Comparison of ENCODE assay signal across 8 cellular contexts in genomic region chr4:103018391-103019318, GRCh38. TPM values are rescaled to one million over a fixed set of nuclear protein-coding genes. Genes with fewer than 3 reads are reported as not detected.
DNase-seq lines count a peak whose midpoint lies in the region; ATAC-seq and TF ChIP-seq lines count a peak whose summit lies in the region.

No MANE protein-coding gene starts in this region.

- H3K36me3 ChIP-seq in breast epithelium: no peaks in the 10 kb centered on the region
- no peaks in the 10 kb centered on the region for H3K36me3 ChIP-seq in thyroid gland

- intact Hi-C loops in breast epithelium (cut with DNase I; ENCODE audit: low total_unique reads) (no loop called here), thyroid gland (cut with DNase I) (no loop called here)

- TF ChIP-seq POLR2A in breast epithelium (IDR thresholded peaks at IDR 0.05) (no peak), thyroid gland (IDR thresholded peaks at IDR 0.05) (no peak)

- H3K27me3 ChIP-seq in breast epithelium (no peaks in the 10 kb centered on the region), thyroid gland (no peaks in the 10 kb centered on the region)

- H3K9me3 ChIP-seq in breast epithelium: no peaks in the 10 kb centered on the region
- H3K9me3 ChIP-seq in thyroid gland: no peaks in the 10 kb centered on the region

- DNase-seq in NCI-H69 (lab: John Stamatoyannopoulos, UW): peak; percentile 11
- peak in 1 of 2 donors; percentile 46 for DNase-seq in breast epithelium (ENCODE audit: low spot score in 2 of 2)
- peak; percentile 57 for DNase-seq in left kidney (ENCODE audit: low read depth, low spot score)
- peak; percentile 8 to 12 for DNase-seq in thyroid gland
- no peak for DNase-seq in COR-L47 (lab: John Stamatoyannopoulos, UW)
- no peak for DNase-seq in NCI-H446 (lab: John Stamatoyannopoulos, UW)

- ATAC-seq in GM21619 (IDR thresholded peaks at IDR 0.05; ENCODE audit: unreplicated experiment): no peak

- 58 to 61% methylated on average over 8 of the region's 8 CpGs for WGBS in thyroid gland, 2 donors

- peak overlapping the region; percentile 94 to 96 for H3K27ac ChIP-seq in breast epithelium
- peak overlapping the region; percentile 80 to 85 (median 83) for H3K27ac ChIP-seq in thyroid gland

- H3K4me3 ChIP-seq in GM12875 (ENCODE audit: low read depth, low read length): peak overlapping the region; percentile 67
- H3K4me3 ChIP-seq in breast epithelium: peak overlapping the region; percentile 48 to 62 (median 52)
- peak overlapping the region in 2 of 3 donors; percentile 15 to 18 for H3K4me3 ChIP-seq in thyroid gland (replicated peaks in 1 of 3)

- no peaks in the 10 kb centered on the region for H3K4me1 ChIP-seq in breast epithelium
- peaks cover 5 to 6% of the 10 kb centered on the region in 2 donors for H3K4me1 ChIP-seq in thyroid gland

- TF ChIP-seq CTCF in GM12875 (IDR thresholded peaks at IDR 0.05; ENCODE audit: borderline replicate concordance, insufficient read depth, low read depth, low read length) (no peak), breast epithelium (IDR thresholded peaks at IDR 0.05) (no peak), thyroid gland (IDR thresholded peaks at IDR 0.05) (no peak)

RNA-seq across cellular contexts. Expression of gene SLC9B1, which starts 0.8 kb away (rescaled TPM):
- total RNA-seq in breast epithelium (1 to 10 TPM in 2 of 3 donors, under 1 TPM in 1; 0.44 to 1.6 (median 1.3) TPM), thyroid gland (1 to 10 TPM in 2 of 4 donors, under 1 TPM in 2; 0.45 to 1.2 (median 0.79) TPM)

RNA-seq across cellular contexts. Expression of gene SLC9B2, which starts 57.9 kb away (rescaled TPM):
- 10 to 100 TPM; 14.9 to 17.0 (median 15.1) TPM for total RNA-seq in breast epithelium
- total RNA-seq in thyroid gland: 1 to 10 TPM; 3.9 to 9.5 (median 7.1) TPM

Comparison
In these comparisons a context has a peak if more than half of its experiments do, and no peak if none do; other contexts are left out.
1. H3K4me3 ChIP-seq: peak in every context shown above with its lines; median percentile 67 in GM12875; 52 in breast epithelium; 16 in thyroid gland.
2. DNase-seq: peak in NCI-H69 (single experiment), left kidney (single experiment) and thyroid gland (2 of 2); none in COR-L47 (single experiment) and NCI-H446 (0 of 2).